ENCODE assay signal across 25 cellular contexts in the genomic region with DNA sequence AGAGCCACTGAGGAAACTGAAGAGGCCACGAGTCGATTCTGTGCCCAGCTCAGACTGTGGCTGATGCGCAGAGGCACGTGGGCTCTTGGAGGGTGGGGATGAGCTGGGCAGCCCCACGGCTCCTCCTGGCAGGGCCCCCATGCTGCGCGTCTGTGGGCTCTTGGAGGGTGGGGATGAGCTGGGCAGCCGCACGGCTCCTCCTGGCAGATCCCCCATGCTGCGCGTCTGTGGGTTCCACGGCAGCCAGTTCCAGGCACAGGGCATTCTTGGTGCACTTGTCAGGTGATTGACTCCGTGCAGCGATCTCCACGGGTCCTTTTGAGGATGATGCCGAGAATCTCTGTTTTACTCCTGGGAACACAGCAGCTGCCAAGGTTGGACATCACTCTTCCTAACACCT.
"Had no signal": no experiment of that assay in that cellular context is flagged by ENCODE, and none has a peak within 500 bp of the region (broad histone marks: within the 10 kb centered on the region; RNA-seq: fewer than 3 reads in every experiment).

No MANE protein-coding gene starts in this region.

- H3K27ac ChIP-seq: heart right ventricle, left lung, pancreas, prostate gland, skin epidermis, suprapubic skin, thoracic aorta, tibial artery, upper lobe of right lung had no signal

- H3K9me3 ChIP-seq: heart right ventricle, left lung, mucosa of descending colon, pancreas, prostate gland, suprapubic skin, thoracic aorta, tibial artery, upper lobe of right lung had no signal

- H3K4me3 ChIP-seq: heart right ventricle, left lung, lung, mucosa of descending colon, pancreas, prostate gland, skin epidermis, suprapubic skin, thoracic aorta, tibial artery, upper lobe of right lung had no signal

- H3K4me1 ChIP-seq: pancreas, prostate gland, tibial artery had no signal

- H3K27me3 ChIP-seq: upper lobe of right lung had no signal

- H3K36me3 ChIP-seq: heart right ventricle, left lung, pancreas, prostate gland, suprapubic skin, thoracic aorta, tibial artery, upper lobe of right lung had no signal

- ATAC-seq: heart right ventricle; left colon; left lung; mucosa of descending colon; naive thymus-derived CD4-positive, alpha-beta T cell; natural killer cell treated with Interleukin-12 subunit alpha and Interleukin-12 subunit beta and Interleukin-15 and Interleukin-18, amount 100 ng/mL, for 72 hours; pancreas; right cardiac atrium; sciatic nerve; stimulated activated effector memory CD8-positive, alpha-beta T cell treated with anti-CD3 and anti-CD28 coated beads, Interleukin-12 subunit alpha, Interleukin-12 subunit beta, amount 100 ng/mL, for 72 hours; upper lobe of right lung had no signal

- DNase-seq: heart right ventricle; hippocampal formation; kidney glomerular epithelial cell; left colon; left lung; mesendoderm; midbrain; mucosa of descending colon; naive thymus-derived CD4-positive, alpha-beta T cell; pancreas; retina; right cardiac atrium; stimulated activated CD4-positive, alpha-beta T cell treated with anti-CD3 and anti-CD28 coated beads, Interleukin-4, amount 100 ng/mL, for 24 hours; stimulated activated naive CD4-positive, alpha-beta T cell; tibial artery; trophoblast cell; upper lobe of right lung had no signal
